In genomic region chr10:110075726-110076125, GRCh38 we compare ENCODE assay signal across 11 cellular contexts.
A peak's percentile ranks its signal among the peaks of the same experiment; 100 is the strongest.
DNase-seq lines count a peak whose midpoint lies in the region; ATAC-seq and TF ChIP-seq lines count a peak whose summit lies in the region.
"Had no signal": no experiment of that assay in that cellular context is flagged by ENCODE, and none has a peak within 500 bp of the region (broad histone marks: within the 10 kb centered on the region; RNA-seq: fewer than 3 reads in every experiment).

No MANE protein-coding gene starts in this region.

- intact Hi-C loops in esophagus muscularis mucosa (cut with DNase I), result no loop called here

- TF ChIP-seq CTCF in GM12865 (IDR thresholded peaks at IDR 0.05; ENCODE audit: insufficient read depth, low read depth, low read length, missing control alignments) (no peak), esophagus muscularis mucosa (IDR thresholded peaks at IDR 0.05) (no peak)

- no peak for DNase-seq in GM12865 (ENCODE audit: low read depth)
- DNase-seq in SJSA1 (ENCODE audit: low read depth in 1 of 2, low spot score in 2 of 2), result no peak
- no peak for DNase-seq in esophagus muscularis mucosa (ENCODE audit: extremely low spot score)
- DNase-seq in NCI-H2227 (lab: John Stamatoyannopoulos, UW; ENCODE audit: unreplicated experiment), result no peak
- DNase-seq in DMS153 treated with DMSO at 0.1 percent for 48 hours (lab: John Stamatoyannopoulos, UW; ENCODE audit: unreplicated experiment), result no peak
- no peak for DNase-seq in NCI-H2171 (lab: John Stamatoyannopoulos, UW)
- DNase-seq: activated CD4-positive, alpha-beta T cell treated with anti-CD3 and anti-CD28 coated beads for 48 hours; endodermal cell; stimulated activated CD4-positive, alpha-beta T cell treated with anti-CD3 and anti-CD28 coated beads, Interleukin-2, amount 100 ng/mL, for 24 hours had no signal

- H3K4me1 ChIP-seq in SJSA1 (replicated peaks) (peaks cover 47% of the 10 kb centered on the region), esophagus muscularis mucosa (peaks cover 63 to 79% (median 68%) of the 10 kb centered on the region in 4 donors), skeletal muscle satellite cell (ENCODE audit: control insufficient read depth, insufficient read depth, low read length) (peaks cover 52% of the 10 kb centered on the region)

- no peak for ATAC-seq in HG03045 (IDR thresholded peaks at IDR 0.05; ENCODE audit: unreplicated experiment)

- H3K27ac ChIP-seq in SJSA1, result peak overlapping the region; percentile 47
- H3K27ac ChIP-seq in esophagus muscularis mucosa (replicated peaks in 1 of 4), result peak overlapping the region; percentile 39 to 64 (median 58)

- no peaks in the 10 kb centered on the region for H3K9me3 ChIP-seq in SJSA1 (replicated peaks)
- H3K9me3 ChIP-seq in esophagus muscularis mucosa, result no peaks in the 10 kb centered on the region
- H3K9me3 ChIP-seq in skeletal muscle satellite cell (replicated peaks; ENCODE audit: low read length), result no peaks in the 10 kb centered on the region

- H3K36me3 ChIP-seq in SJSA1, result peaks cover 6% of the 10 kb centered on the region; the same call in 1 of the 2 replicates
- no peaks in the 10 kb centered on the region for H3K36me3 ChIP-seq in esophagus muscularis mucosa
- H3K36me3 ChIP-seq in skeletal muscle satellite cell (ENCODE audit: insufficient read depth, low read length), result no peaks in the 10 kb centered on the region

- peak overlapping the region; percentile 74 for H3K4me2 ChIP-seq in skeletal muscle satellite cell (ENCODE audit: low read length)

- H3K27me3 ChIP-seq in SJSA1 (replicated peaks), result no peaks in the 10 kb centered on the region
- H3K27me3 ChIP-seq in esophagus muscularis mucosa, result no peaks in the 10 kb centered on the region
- no peaks in the 10 kb centered on the region for H3K27me3 ChIP-seq in skeletal muscle satellite cell (ENCODE audit: control insufficient read depth, insufficient read depth, low read length)

- TF ChIP-seq EP300 in esophagus muscularis mucosa (IDR thresholded peaks at IDR 0.05), result no peak

- peak overlapping the region; percentile 9 for H3K9ac ChIP-seq in skeletal muscle satellite cell (ENCODE audit: low read depth, low read length)

- no peak for TF ChIP-seq POLR2A in esophagus muscularis mucosa (IDR thresholded peaks at IDR 0.05; ENCODE audit: low read depth)

- peak overlapping the region; percentile 48; the same call in 1 of the 2 replicates for H3K4me3 ChIP-seq in GM12865 (ENCODE audit: low read depth, low read length)
- no peak overlapping the region for H3K4me3 ChIP-seq in SJSA1
- no peak overlapping the region for H3K4me3 ChIP-seq in esophagus muscularis mucosa
- peak overlapping the region; percentile 6 for H3K4me3 ChIP-seq in skeletal muscle satellite cell (ENCODE audit: low read length)

Comparison
In these comparisons a context has a peak if more than half of its experiments do, and no peak if none do; other contexts are left out.
1. H3K4me3 ChIP-seq: peak in GM12865 (single experiment) and skeletal muscle satellite cell (single experiment); none in SJSA1 (single experiment) and esophagus muscularis mucosa (0 of 4).